Comparison of ENCODE assay signal across 8 cellular contexts in genomic region chr3:50567386-50568182, GRCh38. TPM values are rescaled to one million over a fixed set of nuclear protein-coding genes. Genes with fewer than 3 reads are reported as not detected.
DNase-seq lines count a peak whose midpoint lies in the region; ATAC-seq and TF ChIP-seq lines count a peak whose summit lies in the region.

Gene C3orf18, minus strand, starts transcription at chr3:50567747. Its CDS starts 2,048 bp downstream, at chr3:50565699.

- peaks cover 3% of the 10 kb centered on the region; the same call in 1 of the 2 replicates for H3K36me3 ChIP-seq in Panc1 (ENCODE audit: control insufficient read depth, insufficient read depth, low read length)
- H3K36me3 ChIP-seq in esophagus squamous epithelium: no peaks in the 10 kb centered on the region

- H3K4me3 ChIP-seq in Panc1 (ENCODE audit: low read depth in 2 of 2, low read length in 2 of 2) (peak within 1 kb of the TSS; percentile 83 to 91), esophagus squamous epithelium (peak within 1 kb of the TSS; percentile 49 to 79 (median 70))

- peak within 1 kb of the TSS; percentile 97 for H3K4me3 Mint-ChIP-seq in CD4-positive, alpha-beta T cell

- intact Hi-C loops in CD4-positive, alpha-beta T cell (cut with DNase I, micrococcal nuclease): loop anchor here (2.0 to 10.0 kb wide), 7 partner anchors 50 to 1967 kb away; partner anchors contain the start of genes MANF (in 2 of the 2), DCAF1 (in 1 of the 2), NT5DC2 (in 1 of the 2) and TEX264 (in 1 of the 2)
- intact Hi-C loops in Panc1 (cut with micrococcal nuclease; ENCODE audit: unreplicated experiment): no loop called here
- intact Hi-C loops in esophagus squamous epithelium (cut with DNase I): no loop called here

- POLR2A ChIA-PET in CD4-positive, alpha-beta T cell (lab: Charles Lee): interaction anchor here (0.8 to 13.2 kb wide), 13 partner anchors 9 to 931 kb away, joined by 3 to 446 read pairs (median 3); partner anchors contain the start of genes CISH, CYB561D2, GNAI2 and MAPKAPK3
- POLR2A ChIA-PET in Panc1 (lab: Charles Lee): no interaction called here

- ATAC-seq in CD4-positive, alpha-beta T cell (ENCODE audit: poor library complexity): peak; percentile 77
- peak; percentile 72 for ATAC-seq in GM19438 (IDR thresholded peaks at IDR 0.05; ENCODE audit: low read depth, unreplicated experiment)
- peak; percentile 84 for ATAC-seq in Panc1

- H3K27ac ChIP-seq in CD4-positive, alpha-beta T cell (ENCODE audit: low read depth, low read length): peak within 1 kb of the TSS; percentile 43
- H3K27ac ChIP-seq in Panc1 (ENCODE audit: low read length): peak within 1 kb of the TSS; percentile 84
- peak within 1 kb of the TSS; percentile 79 to 91 (median 86) for H3K27ac ChIP-seq in esophagus squamous epithelium

- in situ Hi-C loops in Panc1 (cut with HindIII; ENCODE audit: low pct_unique_long_range_greater_than_20kb, low sequenced_read_pairs): no loop called here

- DNase-seq in CD4-positive, alpha-beta T cell: peak; percentile 88 to 94 (median 92)
- DNase-seq in HK-2 (ENCODE audit: unreplicated experiment): peak; percentile 86
- no peak for DNase-seq in Panc1 (ENCODE audit: low read depth, low spot score)
- DNase-seq in activated T-cell treated with anti-CD3 and anti-CD28 coated beads, Interleukin-2, amount 50 U/mL, for 48 hours: peak; percentile 97 to 98
- peak; percentile 66 for DNase-seq in esophagus squamous epithelium (lab: John Stamatoyannopoulos, UW)
- DNase-seq in myocyte (ENCODE audit: low read depth): peak; percentile 94
- peak; percentile 85 for DNase-seq in stimulated activated CD8-positive, alpha-beta memory T cell treated with anti-CD3 and anti-CD28 coated beads, Interleukin-7, amount 100 ng/mL, for 24 hours (ENCODE audit: low read depth)

- no peak for TF ChIP-seq CTCF in CD4-positive, alpha-beta T cell (IDR thresholded peaks at IDR 0.05)
- no peak for TF ChIP-seq CTCF in Panc1 (IDR thresholded peaks at IDR 0.05)
- no peak for TF ChIP-seq CTCF in esophagus squamous epithelium (IDR thresholded peaks at IDR 0.05)

- no TSS peak for BruUV-seq in Panc1 (replicated peaks; lab: Mats Ljungman, UMichigan)

- no peaks in the 10 kb centered on the region for H3K27me3 Mint-ChIP-seq in CD4-positive, alpha-beta T cell

- no peaks in the 10 kb centered on the region for H3K9me3 Mint-ChIP-seq in CD4-positive, alpha-beta T cell

- no peaks in the 10 kb centered on the region for H3K27me3 ChIP-seq in CD4-positive, alpha-beta T cell (ENCODE audit: control insufficient read depth, insufficient read depth, low read length)
- H3K27me3 ChIP-seq in Panc1 (ENCODE audit: control insufficient read depth, insufficient read depth, low read length) (no peaks in the 10 kb centered on the region), esophagus squamous epithelium (no peaks in the 10 kb centered on the region)

- peaks cover 14% of the 10 kb centered on the region for H3K36me3 Mint-ChIP-seq in CD4-positive, alpha-beta T cell (ENCODE audit: low read depth)

- CTCF ChIA-PET in CD4-positive, alpha-beta T cell (lab: Charles Lee): interaction anchor here (1.4 to 6.8 kb wide), 2 partner anchors 25 to 45 kb away, joined by 4 to 234 read pairs; partner anchors contain the start of genes CISH and MAPKAPK3
- CTCF ChIA-PET in Panc1 (lab: Charles Lee): interaction anchor here (0.9 kb wide), 1 partner anchor 49 kb away, joined by 3 read pairs; no protein-coding TSS in a partner anchor

- peaks cover 62% of the 10 kb centered on the region for H3K4me1 Mint-ChIP-seq in CD4-positive, alpha-beta T cell (ENCODE audit: low read depth)

- no peaks in the 10 kb centered on the region for H3K9me3 ChIP-seq in CD4-positive, alpha-beta T cell (ENCODE audit: control insufficient read depth, low read length)
- H3K9me3 ChIP-seq in Panc1 (ENCODE audit: control insufficient read depth, insufficient read depth, low read depth, low read length) (no peaks in the 10 kb centered on the region), esophagus squamous epithelium (no peaks in the 10 kb centered on the region)

- H3K4me1 ChIP-seq in Panc1 (ENCODE audit: control insufficient read depth, insufficient read depth, low read length) (peaks cover 9% of the 10 kb centered on the region), esophagus squamous epithelium (peaks cover 9 to 59% (median 35%) of the 10 kb centered on the region in 3 donors)

- peak within 1 kb of the TSS; percentile 89 for H3K27ac Mint-ChIP-seq in CD4-positive, alpha-beta T cell

- peak in 2 of 4 donors; percentile 18 to 45 for TF ChIP-seq POLR2A in esophagus squamous epithelium (IDR thresholded peaks at IDR 0.05)

- WGBS in esophagus squamous epithelium, 2 donors: 33 to 40% methylated on average over 1 to 2 of the region's 54 CpGs

RNA-seq across cellular contexts. Expression of gene C3orf18, which starts in this region (rescaled TPM):
- 1 to 10 TPM; 3.9 to 5.2 TPM for total RNA-seq in CD4-positive, alpha-beta T cell
- total RNA-seq in Panc1 (2021; ENCODE audit: unreplicated experiment) (5.0 TPM), esophagus squamous epithelium (1 to 10 TPM in 2 of 4 donors, under 1 TPM in 2; 0.15 to 3.2 (median 1.2) TPM), myocyte (14.0 and 18.6 TPM in 2 replicates)
- polyA plus RNA-seq in Panc1 (2012; ENCODE audit: insufficient read length): 9.5 TPM
- polyA plus RNA-seq in myocyte (2012): 19.0 TPM

Comparison
In these comparisons a context has a peak if more than half of its experiments do, and no peak if none do; other contexts are left out.
1. intact Hi-C loops: an anchor here in CD4-positive, alpha-beta T cell (2.0 to 10.0 kb wide); none called in Panc1 and esophagus squamous epithelium.